1 cellular context compared by ENCODE assay signal in the genomic region with DNA sequence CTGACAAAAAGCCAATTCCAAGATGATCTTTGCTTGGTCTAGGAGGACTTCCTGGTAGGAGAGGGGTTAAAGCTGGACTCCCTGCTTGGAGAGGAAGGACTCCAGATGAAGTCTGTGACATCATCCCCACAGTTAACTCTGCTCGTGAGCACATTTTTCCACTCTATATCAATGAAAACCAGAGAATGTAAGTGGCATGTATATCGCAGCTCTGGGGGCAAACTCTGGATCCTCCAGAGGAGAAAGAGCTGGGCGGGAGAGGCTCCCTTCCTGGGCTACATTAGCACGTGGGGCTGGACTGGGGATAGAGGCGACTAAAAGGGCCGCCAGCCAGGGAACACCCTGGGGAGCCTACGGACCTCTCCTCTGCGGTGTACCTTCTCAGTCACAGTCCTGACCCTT.
TF ChIP-seq lines count a peak whose summit lies in the region.

No MANE protein-coding gene starts in this region.

TF ChIP-seq in GM23338, 12 proteins besides CTCF, POLR2A, EP300 and RAD21 (continued from another document):
- TF ChIP-seq, protein P1, sequence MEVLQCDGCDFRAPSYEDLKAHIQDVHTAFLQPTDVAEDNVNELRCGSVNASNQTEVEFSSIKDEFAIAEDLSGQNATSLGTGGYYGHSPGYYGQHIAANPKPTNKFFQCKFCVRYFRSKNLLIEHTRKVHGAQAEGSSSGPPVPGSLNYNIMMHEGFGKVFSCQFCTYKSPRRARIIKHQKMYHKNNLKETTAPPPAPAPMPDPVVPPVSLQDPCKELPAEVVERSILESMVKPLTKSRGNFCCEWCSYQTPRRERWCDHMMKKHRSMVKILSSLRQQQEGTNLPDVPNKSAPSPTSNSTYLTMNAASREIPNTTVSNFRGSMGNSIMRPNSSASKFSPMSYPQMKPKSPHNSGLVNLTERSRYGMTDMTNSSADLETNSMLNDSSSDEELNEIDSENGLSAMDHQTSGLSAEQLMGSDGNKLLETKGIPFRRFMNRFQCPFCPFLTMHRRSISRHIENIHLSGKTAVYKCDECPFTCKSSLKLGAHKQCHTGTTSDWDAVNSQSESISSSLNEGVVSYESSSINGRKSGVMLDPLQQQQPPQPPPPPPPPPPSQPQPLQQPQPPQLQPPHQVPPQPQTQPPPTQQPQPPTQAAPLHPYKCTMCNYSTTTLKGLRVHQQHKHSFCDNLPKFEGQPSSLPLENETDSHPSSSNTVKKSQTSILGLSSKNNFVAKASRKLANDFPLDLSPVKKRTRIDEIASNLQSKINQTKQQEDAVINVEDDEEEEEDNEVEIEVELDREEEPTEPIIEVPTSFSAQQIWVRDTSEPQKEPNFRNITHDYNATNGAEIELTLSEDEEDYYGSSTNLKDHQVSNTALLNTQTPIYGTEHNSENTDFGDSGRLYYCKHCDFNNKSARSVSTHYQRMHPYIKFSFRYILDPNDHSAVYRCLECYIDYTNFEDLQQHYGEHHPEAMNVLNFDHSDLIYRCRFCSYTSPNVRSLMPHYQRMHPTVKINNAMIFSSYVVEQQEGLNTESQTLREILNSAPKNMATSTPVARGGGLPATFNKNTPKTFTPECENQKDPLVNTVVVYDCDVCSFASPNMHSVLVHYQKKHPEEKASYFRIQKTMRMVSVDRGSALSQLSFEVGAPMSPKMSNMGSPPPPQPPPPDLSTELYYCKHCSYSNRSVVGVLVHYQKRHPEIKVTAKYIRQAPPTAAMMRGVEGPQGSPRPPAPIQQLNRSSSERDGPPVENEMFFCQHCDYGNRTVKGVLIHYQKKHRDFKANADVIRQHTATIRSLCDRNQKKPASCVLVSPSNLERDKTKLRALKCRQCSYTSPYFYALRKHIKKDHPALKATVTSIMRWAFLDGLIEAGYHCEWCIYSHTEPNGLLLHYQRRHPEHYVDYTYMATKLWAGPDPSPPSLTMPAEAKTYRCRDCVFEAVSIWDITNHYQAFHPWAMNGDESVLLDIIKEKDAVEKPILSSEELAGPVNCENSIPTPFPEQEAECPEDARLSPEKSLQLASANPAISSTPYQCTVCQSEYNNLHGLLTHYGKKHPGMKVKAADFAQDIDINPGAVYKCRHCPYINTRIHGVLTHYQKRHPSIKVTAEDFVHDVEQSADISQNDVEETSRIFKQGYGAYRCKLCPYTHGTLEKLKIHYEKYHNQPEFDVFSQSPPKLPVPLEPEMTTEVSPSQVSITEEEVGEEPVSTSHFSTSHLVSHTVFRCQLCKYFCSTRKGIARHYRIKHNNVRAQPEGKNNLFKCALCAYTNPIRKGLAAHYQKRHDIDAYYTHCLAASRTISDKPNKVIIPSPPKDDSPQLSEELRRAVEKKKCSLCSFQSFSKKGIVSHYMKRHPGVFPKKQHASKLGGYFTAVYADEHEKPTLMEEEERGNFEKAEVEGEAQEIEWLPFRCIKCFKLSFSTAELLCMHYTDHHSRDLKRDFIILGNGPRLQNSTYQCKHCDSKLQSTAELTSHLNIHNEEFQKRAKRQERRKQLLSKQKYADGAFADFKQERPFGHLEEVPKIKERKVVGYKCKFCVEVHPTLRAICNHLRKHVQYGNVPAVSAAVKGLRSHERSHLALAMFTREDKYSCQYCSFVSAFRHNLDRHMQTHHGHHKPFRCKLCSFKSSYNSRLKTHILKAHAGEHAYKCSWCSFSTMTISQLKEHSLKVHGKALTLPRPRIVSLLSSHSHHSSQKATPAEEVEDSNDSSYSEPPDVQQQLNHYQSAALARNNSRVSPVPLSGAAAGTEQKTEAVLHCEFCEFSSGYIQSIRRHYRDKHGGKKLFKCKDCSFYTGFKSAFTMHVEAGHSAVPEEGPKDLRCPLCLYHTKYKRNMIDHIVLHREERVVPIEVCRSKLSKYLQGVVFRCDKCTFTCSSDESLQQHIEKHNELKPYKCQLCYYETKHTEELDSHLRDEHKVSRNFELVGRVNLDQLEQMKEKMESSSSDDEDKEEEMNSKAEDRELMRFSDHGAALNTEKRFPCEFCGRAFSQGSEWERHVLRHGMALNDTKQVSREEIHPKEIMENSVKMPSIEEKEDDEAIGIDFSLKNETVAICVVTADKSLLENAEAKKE (CRISPR knock-in tag; IDR thresholded peaks at IDR 0.05): no peak
- no peak for TF ChIP-seq EZH2phosphoT487 (IDR thresholded peaks at IDR 0.05; ENCODE audit: unreplicated experiment)
- no peak for TF ChIP-seq ZNF114 (CRISPR knock-in tag; IDR thresholded peaks at IDR 0.05)
- no peak for TF ChIP-seq POLR2AphosphoS5 (IDR thresholded peaks at IDR 0.05; ENCODE audit: low read depth)
- TF ChIP-seq CREB1 (CRISPR knock-in tag; IDR thresholded peaks at IDR 0.05; ENCODE audit: low read depth): no peak
- no peak for TF ChIP-seq JUNB (IDR thresholded peaks at IDR 0.05; ENCODE audit: unreplicated experiment)
- TF ChIP-seq, protein P2, sequence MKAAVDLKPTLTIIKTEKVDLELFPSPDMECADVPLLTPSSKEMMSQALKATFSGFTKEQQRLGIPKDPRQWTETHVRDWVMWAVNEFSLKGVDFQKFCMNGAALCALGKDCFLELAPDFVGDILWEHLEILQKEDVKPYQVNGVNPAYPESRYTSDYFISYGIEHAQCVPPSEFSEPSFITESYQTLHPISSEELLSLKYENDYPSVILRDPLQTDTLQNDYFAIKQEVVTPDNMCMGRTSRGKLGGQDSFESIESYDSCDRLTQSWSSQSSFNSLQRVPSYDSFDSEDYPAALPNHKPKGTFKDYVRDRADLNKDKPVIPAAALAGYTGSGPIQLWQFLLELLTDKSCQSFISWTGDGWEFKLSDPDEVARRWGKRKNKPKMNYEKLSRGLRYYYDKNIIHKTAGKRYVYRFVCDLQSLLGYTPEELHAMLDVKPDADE (IDR thresholded peaks at IDR 0.05): no peak
